1 cellular context compared by ENCODE assay signal in genomic region chr3:187186375-187186774, GRCh38.
TF ChIP-seq lines count a peak whose summit lies in the region.

No MANE protein-coding gene starts in this region.

TF ChIP-seq in GM23338, 12 proteins besides CTCF, POLR2A, EP300 and RAD21 (continued from another document):
- TF ChIP-seq REST (IDR thresholded peaks at IDR 0.05; ENCODE audit: unreplicated experiment) (no peak), STAT1 (IDR thresholded peaks at IDR 0.05; ENCODE audit: unreplicated experiment) (no peak), NANOG (IDR thresholded peaks at IDR 0.05; ENCODE audit: borderline replicate concordance) (no peak), JUNB (IDR thresholded peaks at IDR 0.05; ENCODE audit: unreplicated experiment) (no peak), ZNF462 (CRISPR knock-in tag; IDR thresholded peaks at IDR 0.05) (no peak)
